34 cellular contexts compared by ENCODE assay signal in the genomic region with DNA sequence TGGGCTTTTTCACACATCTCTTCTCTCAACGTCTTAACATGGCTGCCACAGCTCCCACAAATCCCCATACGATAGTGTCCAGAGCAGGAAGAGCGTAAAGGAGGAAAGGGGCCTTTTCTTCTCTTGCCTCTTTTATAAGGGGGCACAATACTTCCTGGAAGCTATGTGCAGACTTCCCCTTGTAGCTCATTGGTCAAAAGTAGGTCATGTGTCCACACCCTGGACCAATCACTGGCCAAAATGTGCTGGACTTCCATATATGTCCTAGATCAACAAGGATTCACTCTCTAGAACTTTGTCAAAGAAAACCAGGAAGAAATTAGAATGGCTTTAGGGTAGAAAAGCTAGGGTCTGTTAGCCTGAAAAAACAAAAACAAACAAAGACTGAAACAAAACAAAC. TPM values are rescaled to one million over a fixed set of nuclear protein-coding genes. Genes with fewer than 3 reads are reported as not detected.
"Had no signal": no experiment of that assay in that cellular context is flagged by ENCODE, and none has a peak within 500 bp of the region (broad histone marks: within the 10 kb centered on the region; RNA-seq: fewer than 3 reads in every experiment).

No MANE protein-coding gene starts in this region.

- H3K4me1 Mint-ChIP-seq: activated naive CD8-positive, alpha-beta T cell treated with anti-CD3 and anti-CD28 coated beads, Interleukin-2, amount 50 U/mL, for 24 hours; brain had no signal

- DNase-seq: activated CD4-positive, alpha-beta memory T cell treated with anti-CD3 and anti-CD28 coated beads for 36 hours; activated CD4-positive, alpha-beta T cell treated with anti-CD3 and anti-CD28 coated beads, Interleukin-2, amount 50 U/mL, for 1 hour; activated CD8-positive, alpha-beta memory T cell treated with anti-CD3 and anti-CD28 coated beads, Interleukin-2, amount 50 U/mL, for 4 hours; activated gamma-delta T cell treated with Interleukin-2 at 50 U/mL for 16 hours; activated naive CD4-positive, alpha-beta T cell treated with anti-CD3 and anti-CD28 coated beads for 36 hours; activated naive CD8-positive, alpha-beta T cell treated with anti-CD3 and anti-CD28 coated beads, Interleukin-2, amount 50 U/mL, for 24 hours; activated T-cell treated with anti-CD3 and anti-CD28 coated beads for 4 hours; activated T-cell treated with anti-CD3 and anti-CD28 coated beads, Interleukin-2, amount 50 U/mL, for 4 hours; anterior cingulate cortex; cerebellar nuclear complex; NCI-H1092; NCI-H1436 treated with DMSO at 0.1 percent for 48 hours; NCI-H1694 treated with DMSO at 0.1 percent for 48 hours; NCI-H2029; NCI-H345; NCI-H524 treated with DMSO at 0.1 percent for 48 hours; PC-3; SIG-M5; SW 1271; T-helper 1 cell; T-helper 2 cell; T-helper 9 cell; WERI-Rb-1 had no signal

- H3K27ac ChIP-seq: RWPE1, WERI-Rb-1 had no signal

- H3K27me3 Mint-ChIP-seq: activated naive CD8-positive, alpha-beta T cell treated with anti-CD3 and anti-CD28 coated beads, Interleukin-2, amount 50 U/mL, for 24 hours had no signal

- H3K36me3 Mint-ChIP-seq: activated CD4-positive, alpha-beta memory T cell treated with anti-CD3 and anti-CD28 coated beads for 36 hours; activated naive CD8-positive, alpha-beta T cell; brain had no signal

- ATAC-seq: activated naive CD8-positive, alpha-beta T cell treated with anti-CD3 and anti-CD28 coated beads, Interleukin-2, amount 50 U/mL, for 24 hours; activated T-cell treated with anti-CD3 and anti-CD28 coated beads, Interleukin-2, amount 50 U/mL, for 4 hours; PC-3; Right ventricle myocardium inferior; SK-N-SH treated with all-trans-retinoic acid at 6 μM for 48 hours had no signal

- H3K27ac Mint-ChIP-seq: activated CD4-positive, alpha-beta memory T cell treated with anti-CD3 and anti-CD28 coated beads for 36 hours; activated naive CD4-positive, alpha-beta T cell treated with anti-CD3 and anti-CD28 coated beads for 36 hours; activated naive CD8-positive, alpha-beta T cell; activated naive CD8-positive, alpha-beta T cell treated with anti-CD3 and anti-CD28 coated beads, Interleukin-2, amount 50 U/mL, for 24 hours; activated T-helper 1 cell treated with anti-CD3 and anti-CD28 coated beads, Interleukin-12 subunit alpha, Interleukin-12 subunit beta, Interleukin-2, Interleukin-4 antibody, amounts not matched to agents 30 ng/mL and 10 ng/mL and 1 ng/mL, durations not matched to agents 14 hours and 24 hours and 36 hours; brain had no signal

- FAIRE-seq: bronchial epithelial cell, RCC 7860 had no signal

- H3K4me3 Mint-ChIP-seq: activated CD4-positive, alpha-beta memory T cell treated with anti-CD3 and anti-CD28 coated beads for 36 hours; activated naive CD4-positive, alpha-beta T cell treated with anti-CD3 and anti-CD28 coated beads for 36 hours; activated naive CD8-positive, alpha-beta T cell; activated naive CD8-positive, alpha-beta T cell treated with anti-CD3 and anti-CD28 coated beads, Interleukin-2, amount 50 U/mL, for 24 hours; activated T-cell treated with anti-CD3 and anti-CD28 coated beads, Interleukin-2, amount 50 U/mL, for 4 hours; activated T-helper 1 cell treated with anti-CD3 and anti-CD28 coated beads, Interleukin-12 subunit alpha, Interleukin-12 subunit beta, Interleukin-2, Interleukin-4 antibody, amounts not matched to agents 30 ng/mL and 10 ng/mL and 1 ng/mL, durations not matched to agents 14 hours and 24 hours and 36 hours; brain had no signal

- H3K36me3 ChIP-seq: WERI-Rb-1 had no signal

RNA-seq across cellular contexts. Expression of a gene that starts 26.7 kb away (rescaled TPM):
- total RNA-seq: activated CD4-positive, alpha-beta memory T cell treated with anti-CD3 and anti-CD28 coated beads for 36 hours; activated naive CD4-positive, alpha-beta T cell treated with anti-CD3 and anti-CD28 coated beads for 36 hours; activated T-cell treated with anti-CD3 and anti-CD28 coated beads, Interleukin-2, amount 50 U/mL, for 4 hours; activated T-helper 1 cell treated with anti-CD3 and anti-CD28 coated beads, Interleukin-12 subunit alpha, Interleukin-12 subunit beta, Interleukin-2, Interleukin-4 antibody, amounts not matched to agents 30 ng/mL and 10 ng/mL and 1 ng/mL, durations not matched to agents 14 hours and 24 hours and 36 hours; MCF 10A had no signal

RNA-seq across cellular contexts. Expression of a gene that starts 58.8 kb away (rescaled TPM):
- total RNA-seq: activated CD4-positive, alpha-beta memory T cell treated with anti-CD3 and anti-CD28 coated beads for 36 hours; activated naive CD4-positive, alpha-beta T cell treated with anti-CD3 and anti-CD28 coated beads for 36 hours; activated T-cell treated with anti-CD3 and anti-CD28 coated beads, Interleukin-2, amount 50 U/mL, for 4 hours; activated T-helper 1 cell treated with anti-CD3 and anti-CD28 coated beads, Interleukin-12 subunit alpha, Interleukin-12 subunit beta, Interleukin-2, Interleukin-4 antibody, amounts not matched to agents 30 ng/mL and 10 ng/mL and 1 ng/mL, durations not matched to agents 14 hours and 24 hours and 36 hours; bronchial epithelial cell; MCF 10A; NCI-H460; PC-3; SK-MEL-5 had no signal
